14 cellular contexts compared by ENCODE assay signal in genomic region chr9:38063363-38063707, GRCh38. TPM values are rescaled to one million over a fixed set of nuclear protein-coding genes. Genes with fewer than 3 reads are reported as not detected.
DNase-seq lines count a peak whose midpoint lies in the region; ATAC-seq and TF ChIP-seq lines count a peak whose summit lies in the region.
"Had no signal": no experiment of that assay in that cellular context is flagged by ENCODE, and none has a peak within 500 bp of the region (broad histone marks: within the 10 kb centered on the region; RNA-seq: fewer than 3 reads in every experiment).

No MANE protein-coding gene starts in this region.

- H3K9me2 ChIP-seq in hepatocyte (replicated peaks; ENCODE audit: insufficient read depth) = no peaks in the 10 kb centered on the region

- H3K9me3 ChIP-seq in AG04450 (ENCODE audit: control insufficient read depth, insufficient read depth, low read length) (peaks cover 3% of the 10 kb centered on the region; the same call in 1 of the 2 replicates), SJCRH30 (replicated peaks) (no peaks in the 10 kb centered on the region), hepatocyte (ENCODE audit: low read depth) (no peaks in the 10 kb centered on the region), psoas muscle (no peaks in the 10 kb centered on the region)

- DNase-seq in AG04450 (ENCODE audit: low read depth, low spot score) (no peak), SJCRH30 (peak; percentile 28 to 47), hepatocyte (ENCODE audit: low spot score) (no peak), psoas muscle (no peak), NCI-H446 treated with DMSO at 0.1 percent for 48 hours (lab: John Stamatoyannopoulos, UW) (no peak), NCI-H2081 (lab: John Stamatoyannopoulos, UW) (no peak), NCI-H146 treated with DMSO at 0.1 percent for 48 hours (lab: John Stamatoyannopoulos, UW; ENCODE audit: unreplicated experiment) (no peak)
- no peak for DNase-seq in effector CD8-positive, alpha-beta T cell (lab: John Stamatoyannopoulos, UW)
- DNase-seq: activated naive CD8-positive, alpha-beta T cell treated with anti-CD3 and anti-CD28 coated beads, Interleukin-2, amount 10 ng/mL, durations not matched to agents 7 days and 5 days; AML-193; immature natural killer cell; naive thymus-derived CD4-positive, alpha-beta T cell; small intestine; substantia nigra had no signal

- CTCF ChIA-PET in AG04450 (lab: Charles Lee) = interaction anchor here (0.5 to 3.2 kb wide), 5 partner anchors 14 to 312 kb away, joined by 5 to 11 read pairs (median 6); no protein-coding TSS in a partner anchor

- H2AFZ ChIP-seq in hepatocyte = no peak overlapping the region

- H3K27ac ChIP-seq in AG04450 (ENCODE audit: low read depth, low read length) (peak overlapping the region; percentile 31), SJCRH30 (peak overlapping the region; percentile 18), hepatocyte (peak overlapping the region; percentile 64), psoas muscle (peak overlapping the region; percentile 41)

- H3K4me1 ChIP-seq in SJCRH30 (peaks cover 37% of the 10 kb centered on the region), hepatocyte (ENCODE audit: insufficient read depth) (peaks cover 62% of the 10 kb centered on the region), psoas muscle (peaks cover 68% of the 10 kb centered on the region)

- H4K20me1 ChIP-seq in hepatocyte (ENCODE audit: insufficient read depth, poor library complexity, severe bottlenecking) = peaks cover 36% of the 10 kb centered on the region

- TF ChIP-seq CTCF in AG04450 (IDR thresholded peaks at IDR 0.05; ENCODE audit: low read depth, low read length) (no peak), hepatocyte (IDR thresholded peaks at IDR 0.05; ENCODE audit: poor library complexity) (no peak), psoas muscle (IDR thresholded peaks at IDR 0.05) (no peak)

- no peaks in the 10 kb centered on the region for H3K27me3 ChIP-seq in AG04450 (ENCODE audit: control insufficient read depth, insufficient read depth, low read length)
- H3K27me3 ChIP-seq in SJCRH30 = no peaks in the 10 kb centered on the region
- no peaks in the 10 kb centered on the region for H3K27me3 ChIP-seq in hepatocyte
- H3K27me3 ChIP-seq in psoas muscle (ENCODE audit: insufficient read depth in 3 of 3, low read length in 2 of 3) = no peaks in the 10 kb centered on the region

- intact Hi-C loops in psoas muscle (cut with DNase I) = no loop called here

- H3K79me2 ChIP-seq in hepatocyte = peaks cover 100% of the 10 kb centered on the region

- H3K36me3 ChIP-seq in SJCRH30 (peaks cover 14% of the 10 kb centered on the region), hepatocyte (replicated peaks; ENCODE audit: insufficient read depth, low read depth) (no peaks in the 10 kb centered on the region), psoas muscle (ENCODE audit: insufficient read depth in 1 of 2, low read depth in 1 of 2) (no peaks in the 10 kb centered on the region)

- H3K4me3 ChIP-seq in AG04450 (ENCODE audit: low read depth, low read length) = peak overlapping the region; percentile 29; the same call in 1 of the 2 replicates
- H3K4me3 ChIP-seq in SJCRH30 = no peak overlapping the region
- no peak overlapping the region for H3K4me3 ChIP-seq in hepatocyte
- H3K4me3 ChIP-seq in psoas muscle = no peak overlapping the region

- POLR2A ChIA-PET in AG04450 (lab: Yijun Ruan, JAX) = interaction anchor here (0.6 to 1.2 kb wide), 3 partner anchors 82 to 320 kb away, joined by 3 to 8 read pairs (median 8); no protein-coding TSS in a partner anchor

- no peak for ATAC-seq in psoas muscle
- ATAC-seq: naive thymus-derived CD4-positive, alpha-beta T cell had no signal

- peak overlapping the region; percentile 95 for H3K4me2 ChIP-seq in hepatocyte

- WGBS in hepatocyte (ENCODE audit: low lambda C conversion rate, missing lambda C conversion rate) = 41% methylated on average over 2 of the region's 2 CpGs
- WGBS in psoas muscle, 3 donors = 29 to 47% (median 35%) methylated on average over 2 of the region's 2 CpGs

RNA-seq across cellular contexts. Expression of gene SHB, which starts 5.7 kb away (rescaled TPM):
- polyA plus RNA-seq in AG04450 (2011; rRNA removed) = 16.7 and 20.3 TPM in 2 replicates
- polyA minus RNA-seq in AG04450 (2011; rRNA and poly(A)+ RNA removed) = 28.6 and 31.8 TPM in 2 replicates
- total RNA-seq in SJCRH30 (2014; rRNA removed; shearing (Covaris generic)) = 14.7 and 14.9 TPM in 2 replicates
- 15.5 and 20.8 TPM in 2 replicates for total RNA-seq in hepatocyte
- 36.1 and 48.3 TPM in 2 replicates for polyA plus RNA-seq in hepatocyte
- total RNA-seq in psoas muscle = 10 to 100 TPM in 2 of 4 donors, 1 to 10 TPM in 2; 4.8 to 26.2 (median 12.4) TPM
- 10 to 100 TPM in 1 of 3 donors, 1 to 10 TPM in 2; 4.0 to 30.7 (median 5.1) TPM for polyA plus RNA-seq in psoas muscle

Comparison
In these comparisons a context has a peak if more than half of its experiments do, and no peak if none do; other contexts are left out.
1. DNase-seq: peak in SJCRH30 (2 of 2); none in AG04450 (single experiment), hepatocyte (single experiment), psoas muscle (0 of 2), effector CD8-positive, alpha-beta T cell (single experiment), NCI-H446 treated with DMSO at 0.1 percent for 48 hours (single experiment), NCI-H2081 (0 of 2) and NCI-H146 treated with DMSO at 0.1 percent for 48 hours (single experiment).
2. Peak in every context shown above with its lines, with median percentiles within 50 percentile points of each other: H3K27ac ChIP-seq.